In genomic region chr18:712401-713134, GRCh38 we compare ENCODE assay signal across 8 cellular contexts. TPM values are rescaled to one million over a fixed set of nuclear protein-coding genes. Genes with fewer than 3 reads are reported as not detected.
A peak's percentile ranks its signal among the peaks of the same experiment; 100 is the strongest.
DNase-seq lines count a peak whose midpoint lies in the region; FAIRE-seq and TF ChIP-seq lines count a peak whose summit lies in the region.

A gene with protein sequence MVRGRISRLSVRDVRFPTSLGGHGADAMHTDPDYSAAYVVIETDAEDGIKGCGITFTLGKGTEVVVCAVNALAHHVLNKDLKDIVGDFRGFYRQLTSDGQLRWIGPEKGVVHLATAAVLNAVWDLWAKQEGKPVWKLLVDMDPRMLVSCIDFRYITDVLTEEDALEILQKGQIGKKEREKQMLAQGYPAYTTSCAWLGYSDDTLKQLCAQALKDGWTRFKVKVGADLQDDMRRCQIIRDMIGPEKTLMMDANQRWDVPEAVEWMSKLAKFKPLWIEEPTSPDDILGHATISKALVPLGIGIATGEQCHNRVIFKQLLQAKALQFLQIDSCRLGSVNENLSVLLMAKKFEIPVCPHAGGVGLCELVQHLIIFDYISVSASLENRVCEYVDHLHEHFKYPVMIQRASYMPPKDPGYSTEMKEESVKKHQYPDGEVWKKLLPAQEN (minus strand): TSS chr18:712630. CDS start chr18:712587, 43 bp downstream.

- H3K27ac ChIP-seq in SJSA1 (no peak within 1 kb of the TSS), neuronal stem cell (replicated peaks; ENCODE audit: low read length) (no peak within 1 kb of the TSS)

- H3K9me3 ChIP-seq in SJSA1 (replicated peaks) (0 out of 2 replicates have a peak, but pooled peaks cover 3% of the 10 kb centered on the region), neuronal stem cell (replicated peaks in 1 of 2; ENCODE audit: control insufficient read depth in 2 of 2, insufficient read depth in 1 of 2, low read depth in 1 of 2, low read length in 2 of 2) (peaks cover 2 to 10% of the 10 kb centered on the region in 2 donors)

- H3K9ac ChIP-seq in neuronal stem cell (ENCODE audit: low read depth, low read length, poor library complexity), result peak within 1 kb of the TSS; percentile 83

- H2BK120ac ChIP-seq in neuronal stem cell (ENCODE audit: low read depth, low read length), result no peak within 1 kb of the TSS

- FAIRE-seq in D721Med (lab: Jason Lieb, UNC) (no peak), frontal cortex (lab: Jason Lieb, UNC) (no peak)

- H2AFZ ChIP-seq in neuronal stem cell (ENCODE audit: low read length), result peak within 1 kb of the TSS; percentile 92

- H3K4me2 ChIP-seq in neuronal stem cell (ENCODE audit: insufficient read depth, low read length, poor library complexity, severe bottlenecking), result peak within 1 kb of the TSS; percentile 85

- peak within 1 kb of the TSS; percentile 11 for H2BK5ac ChIP-seq in neuronal stem cell (ENCODE audit: low read length)

- peak within 1 kb of the TSS; percentile 86 for H4K8ac ChIP-seq in neuronal stem cell (ENCODE audit: low read depth, low read length)

- no peaks in the 10 kb centered on the region for H3K27me3 ChIP-seq in SJSA1 (replicated peaks)
- peaks cover 0 to 3% (median 0%) of the 10 kb centered on the region in 3 experiments for H3K27me3 ChIP-seq in neuronal stem cell (ENCODE audit: control insufficient read depth in 3 of 3, insufficient read depth in 3 of 3, low read depth in 1 of 3, low read length in 3 of 3)

- no peak within 1 kb of the TSS for H3K4ac ChIP-seq in neuronal stem cell (ENCODE audit: low read length)

- H2AK5ac ChIP-seq in neuronal stem cell (ENCODE audit: low read depth, low read length), result peak within 1 kb of the TSS; percentile 25

- TF ChIP-seq CTCF in D721Med (IDR thresholded peaks at IDR 0.05; ENCODE audit: insufficient read depth, missing control alignments), result no peak
- TF ChIP-seq CTCF in GM20000 (IDR thresholded peaks at IDR 0.05; ENCODE audit: extremely low read depth, missing control alignments), result peak; percentile 80
- TF ChIP-seq CTCF in subcutaneous adipose tissue (IDR thresholded peaks at IDR 0.05; ENCODE audit: low read depth), result no peak

- WGBS in neuronal stem cell (ENCODE audit: extremely low coverage in 2 of 2, insufficient read length in 2 of 2, insufficient replicate concordance in 1 of 2), 2 donors, result no CpG with 5 or more reads among the region's 91 CpGs

- H2BK12ac ChIP-seq in neuronal stem cell (ENCODE audit: low read length), result no peak within 1 kb of the TSS

- peak; percentile 72 for DNase-seq in D721Med (ENCODE audit: insufficient read length, low spot score)
- DNase-seq in GM20000 (ENCODE audit: low spot score), result peak; percentile 95
- peak; percentile 45 for DNase-seq in HT1080 (ENCODE audit: low read depth)
- peak; percentile 67 to 84 for DNase-seq in SJSA1 (ENCODE audit: low read depth in 1 of 2, low spot score in 2 of 2)
- peak; percentile 51 to 74 (median 68) for DNase-seq in activated naive CD4-positive, alpha-beta T cell (lab: John Stamatoyannopoulos, UW)
- DNase-seq in frontal cortex (ENCODE audit: low spot score in 2 of 2), result peak; percentile 79 to 81
- peak; percentile 65 for DNase-seq in neuronal stem cell (ENCODE audit: low spot score)

- peak within 1 kb of the TSS; percentile 47 for H3K4me3 ChIP-seq in SJSA1
- peak within 1 kb of the TSS; percentile 48 to 84 for H3K4me3 ChIP-seq in neuronal stem cell (ENCODE audit: low read length in 2 of 2)

- H4K91ac ChIP-seq in neuronal stem cell (ENCODE audit: low read depth, low read length, poor library complexity), result no peak within 1 kb of the TSS

- H3K36me3 ChIP-seq in SJSA1 (peaks cover 3% of the 10 kb centered on the region), neuronal stem cell (replicated peaks in 1 of 2; ENCODE audit: control insufficient read depth in 2 of 2, insufficient read depth in 2 of 2, low read length in 2 of 2) (no peaks in the 10 kb centered on the region)

- peak within 1 kb of the TSS; percentile 21 for H3K14ac ChIP-seq in neuronal stem cell (ENCODE audit: low read length)

- H3K79me1 ChIP-seq in neuronal stem cell (ENCODE audit: low read depth, low read length), result no peaks in the 10 kb centered on the region

- H3K4me1 ChIP-seq in SJSA1 (replicated peaks) (peaks cover 6% of the 10 kb centered on the region; the same call in 1 of the 2 replicates), neuronal stem cell (ENCODE audit: control insufficient read depth in 2 of 2, insufficient read depth in 1 of 2, low read depth in 1 of 2, low read length in 2 of 2) (peaks cover 0 to 3% of the 10 kb centered on the region in 2 donors)

- peak within 1 kb of the TSS; percentile 89 for H3K18ac ChIP-seq in neuronal stem cell (ENCODE audit: low read length)

- no peak within 1 kb of the TSS for H2BK15ac ChIP-seq in neuronal stem cell (ENCODE audit: low read length)

- H3K23ac ChIP-seq in neuronal stem cell (ENCODE audit: low read depth, low read length, poor library complexity), result peak within 1 kb of the TSS; percentile 75

RNA-seq across cellular contexts. Expression of the gene that starts here (rescaled TPM):
- 10.0 and 11.0 TPM in 2 replicates for total RNA-seq in HT1080 (2014; rRNA removed; shearing (Covaris generic))
- 16.9 and 17.9 TPM in 2 replicates for polyA plus RNA-seq in HT1080 (2015; cell fraction: cytosol; rRNA removed)
- 126 and 147 TPM in 2 replicates for polyA plus RNA-seq in HT1080 (2015; cell fraction: nucleus; rRNA removed)
- total RNA-seq in SJSA1 (2014; rRNA removed; shearing (Covaris generic)), result 29.8 and 54.1 TPM in 2 replicates
- total RNA-seq in frontal cortex (2.0 TPM), subcutaneous adipose tissue (10 to 100 TPM; 43.9 to 70.1 (median 47.0) TPM)
- 10.9 TPM for polyA plus RNA-seq in neuronal stem cell (2013, experiment 1 of 2)
- 11.0 TPM for polyA plus RNA-seq in neuronal stem cell (2013, experiment 2 of 2)

Comparison
In these comparisons a context has a peak if more than half of its experiments do, and no peak if none do; other contexts are left out.
1. DNase-seq: peak in every context shown above with its lines; median percentile 95 in GM20000; 80 in frontal cortex; 76 in SJSA1; 72 in D721Med; 68 in activated naive CD4-positive, alpha-beta T cell; 65 in neuronal stem cell; 45 in HT1080.